8 cellular contexts compared by ENCODE assay signal in genomic region chr20:63947638-63948456, GRCh38. TPM values are rescaled to one million over a fixed set of nuclear protein-coding genes. Genes with fewer than 3 reads are reported as not detected.
DNase-seq lines count a peak whose midpoint lies in the region; ATAC-seq and TF ChIP-seq lines count a peak whose summit lies in the region.

No MANE protein-coding gene starts in this region.

- no peaks in the 10 kb centered on the region for H3K9me3 Mint-ChIP-seq in central memory CD8-positive, alpha-beta T cell

- H3K27me3 ChIP-seq in neural cell (ENCODE audit: insufficient read depth, low read depth, low read length): no peaks in the 10 kb centered on the region

- no peak for TF ChIP-seq RAD21 in neural cell (conservative IDR thresholded peaks at IDR 0.05)

- H3K27ac Mint-ChIP-seq in central memory CD8-positive, alpha-beta T cell (ENCODE audit: low read depth): peak overlapping the region; percentile 98

- no peaks in the 10 kb centered on the region for H4K20me1 ChIP-seq in neural cell (ENCODE audit: insufficient read depth)

- no peak for ATAC-seq in central memory CD8-positive, alpha-beta T cell (replicated peaks; ENCODE audit: extremely low read depth, poor library complexity, severe bottlenecking)
- ATAC-seq in HG03571 (IDR thresholded peaks at IDR 0.05; ENCODE audit: unreplicated experiment): no peak

- DNase-seq in stimulated activated CD4-positive, alpha-beta T cell treated with anti-CD3 and anti-CD28 coated beads, Interleukin-4, amount 100 ng/mL, for 24 hours: peak; percentile 39
- DNase-seq in stimulated activated CD4-positive, alpha-beta T cell treated with anti-CD3 and anti-CD28 coated beads, Interleukin-4, amount 100 ng/mL, for 1 hour: no peak
- DNase-seq in central memory CD8-positive, alpha-beta T cell (ENCODE audit: low spot score in 2 of 2): no peak
- DNase-seq in SHP77 treated with DMSO at 0.1 percent for 48 hours (lab: John Stamatoyannopoulos, UW) (no peak), AG08396 (ENCODE audit: low spot score) (no peak), NCI-H446 treated with DMSO at 0.1 percent for 48 hours (lab: John Stamatoyannopoulos, UW) (no peak)

- H3K27ac ChIP-seq in neural cell (ENCODE audit: low read length): peak overlapping the region; percentile 99

- H3K79me2 ChIP-seq in neural cell (replicated peaks; ENCODE audit: insufficient read depth, low read length): peaks cover 43% of the 10 kb centered on the region

- H3K36me3 ChIP-seq in neural cell (ENCODE audit: insufficient read depth, low read length): no peaks in the 10 kb centered on the region

- no peak overlapping the region for H3K4me2 ChIP-seq in neural cell (ENCODE audit: low read length)

- no peak overlapping the region for H3K4me3 ChIP-seq in neural cell (ENCODE audit: low read length)

- H3K9me3 ChIP-seq in neural cell (ENCODE audit: low read length): no peaks in the 10 kb centered on the region

- no peak for TF ChIP-seq EP300 in neural cell (conservative IDR thresholded peaks at IDR 0.05; ENCODE audit: poor library complexity, severe bottlenecking)

- H3K9me2 ChIP-seq in neural cell (ENCODE audit: insufficient read depth, low read length): no peaks in the 10 kb centered on the region

- TF ChIP-seq CTCF in neural cell (IDR thresholded peaks at IDR 0.05; ENCODE audit: poor library complexity, severe bottlenecking): no peak

- H3K4me1 Mint-ChIP-seq in central memory CD8-positive, alpha-beta T cell: peaks cover 43% of the 10 kb centered on the region

- H3K4me3 Mint-ChIP-seq in central memory CD8-positive, alpha-beta T cell: peak overlapping the region; percentile 80

- H3K9ac ChIP-seq in neural cell (ENCODE audit: low read length): peak overlapping the region; percentile 84

- peaks cover 27% of the 10 kb centered on the region for H3K36me3 Mint-ChIP-seq in central memory CD8-positive, alpha-beta T cell (ENCODE audit: insufficient read depth)

- H2AFZ ChIP-seq in neural cell (ENCODE audit: low read depth, low read length): no peak overlapping the region

- H3K27me3 Mint-ChIP-seq in central memory CD8-positive, alpha-beta T cell: no peaks in the 10 kb centered on the region

- H3F3A ChIP-seq in neural cell (ENCODE audit: insufficient read depth, low read length, poor library complexity, severe bottlenecking): no peaks in the 10 kb centered on the region

TF ChIP-seq in neural cell, 6 proteins besides CTCF, POLR2A, EP300 and RAD21:
- TF ChIP-seq EZH2 (IDR thresholded peaks at IDR 0.05; ENCODE audit: borderline replicate concordance, insufficient read depth, low read length, poor library complexity, severe bottlenecking): no peak
- TF ChIP-seq, protein P1, sequence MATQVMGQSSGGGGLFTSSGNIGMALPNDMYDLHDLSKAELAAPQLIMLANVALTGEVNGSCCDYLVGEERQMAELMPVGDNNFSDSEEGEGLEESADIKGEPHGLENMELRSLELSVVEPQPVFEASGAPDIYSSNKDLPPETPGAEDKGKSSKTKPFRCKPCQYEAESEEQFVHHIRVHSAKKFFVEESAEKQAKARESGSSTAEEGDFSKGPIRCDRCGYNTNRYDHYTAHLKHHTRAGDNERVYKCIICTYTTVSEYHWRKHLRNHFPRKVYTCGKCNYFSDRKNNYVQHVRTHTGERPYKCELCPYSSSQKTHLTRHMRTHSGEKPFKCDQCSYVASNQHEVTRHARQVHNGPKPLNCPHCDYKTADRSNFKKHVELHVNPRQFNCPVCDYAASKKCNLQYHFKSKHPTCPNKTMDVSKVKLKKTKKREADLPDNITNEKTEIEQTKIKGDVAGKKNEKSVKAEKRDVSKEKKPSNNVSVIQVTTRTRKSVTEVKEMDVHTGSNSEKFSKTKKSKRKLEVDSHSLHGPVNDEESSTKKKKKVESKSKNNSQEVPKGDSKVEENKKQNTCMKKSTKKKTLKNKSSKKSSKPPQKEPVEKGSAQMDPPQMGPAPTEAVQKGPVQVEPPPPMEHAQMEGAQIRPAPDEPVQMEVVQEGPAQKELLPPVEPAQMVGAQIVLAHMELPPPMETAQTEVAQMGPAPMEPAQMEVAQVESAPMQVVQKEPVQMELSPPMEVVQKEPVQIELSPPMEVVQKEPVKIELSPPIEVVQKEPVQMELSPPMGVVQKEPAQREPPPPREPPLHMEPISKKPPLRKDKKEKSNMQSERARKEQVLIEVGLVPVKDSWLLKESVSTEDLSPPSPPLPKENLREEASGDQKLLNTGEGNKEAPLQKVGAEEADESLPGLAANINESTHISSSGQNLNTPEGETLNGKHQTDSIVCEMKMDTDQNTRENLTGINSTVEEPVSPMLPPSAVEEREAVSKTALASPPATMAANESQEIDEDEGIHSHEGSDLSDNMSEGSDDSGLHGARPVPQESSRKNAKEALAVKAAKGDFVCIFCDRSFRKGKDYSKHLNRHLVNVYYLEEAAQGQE (IDR thresholded peaks at IDR 0.05; ENCODE audit: borderline replicate concordance): no peak
- no peak for TF ChIP-seq TAF1 (IDR thresholded peaks at IDR 0.05; ENCODE audit: low read depth)
- no peak for TF ChIP-seq POLR2AphosphoS5 (IDR thresholded peaks at IDR 0.05)
- TF ChIP-seq MXI1 (conservative IDR thresholded peaks at IDR 0.05; ENCODE audit: poor library complexity, severe bottlenecking): no peak
- TF ChIP-seq SMC3 (conservative IDR thresholded peaks at IDR 0.05; ENCODE audit: poor library complexity): no peak

RNA-seq across cellular contexts. Expression of gene UCKL1, which starts 8.4 kb away (rescaled TPM):
- polyA plus RNA-seq in neural cell: 58.9 and 66.8 TPM in 2 replicates
- 20.3 and 26.5 TPM in 2 replicates for polyA minus RNA-seq in neural cell

RNA-seq across cellular contexts. Expression of gene ZNF512B, which starts 21.9 kb away (rescaled TPM):
- polyA plus RNA-seq in neural cell: 21.6 and 25.7 TPM in 2 replicates
- polyA minus RNA-seq in neural cell: 25.4 and 29.0 TPM in 2 replicates

RNA-seq across cellular contexts. Expression of gene SAMD10, which starts 31.6 kb away (rescaled TPM):
- 23.3 and 28.7 TPM in 2 replicates for polyA plus RNA-seq in neural cell
- 10.7 and 15.9 TPM in 2 replicates for polyA minus RNA-seq in neural cell

RNA-seq across cellular contexts. Expression of gene PRPF6, which starts 33.1 kb away (rescaled TPM):
- polyA plus RNA-seq in neural cell: 91.9 and 94.4 TPM in 2 replicates
- 131 and 133 TPM in 2 replicates for polyA minus RNA-seq in neural cell

RNA-seq across cellular contexts. Expression of gene DNAJC5, which starts 52.9 kb away (rescaled TPM):
- polyA plus RNA-seq in neural cell: 82.8 and 96.7 TPM in 2 replicates
- 132 and 140 TPM in 2 replicates for polyA minus RNA-seq in neural cell
